Comparison of ENCODE assay signal across 10 cellular contexts in genomic region chr19:40803170-40803856, GRCh38. TPM values are rescaled to one million over a fixed set of nuclear protein-coding genes. Genes with fewer than 3 reads are reported as not detected.
DNase-seq lines count a peak whose midpoint lies in the region; ATAC-seq and TF ChIP-seq lines count a peak whose summit lies in the region.
"Had no signal": no experiment of that assay in that cellular context is flagged by ENCODE, and none has a peak within 500 bp of the region (broad histone marks: within the 10 kb centered on the region; RNA-seq: fewer than 3 reads in every experiment).

No MANE protein-coding gene starts in this region.

- peak overlapping the region; percentile 84 for H3K27ac ChIP-seq in CD4-positive, alpha-beta memory T cell (ENCODE audit: low read depth, low read length)
- H3K27ac ChIP-seq in Panc1 (ENCODE audit: low read length) (peak overlapping the region; percentile 39), ovary (peak overlapping the region; percentile 67 to 71)
- H3K27ac ChIP-seq: SJCRH30 had no signal

- intact Hi-C loops in CD4-positive, alpha-beta memory T cell (cut with micrococcal nuclease): loop anchor here (2.0 kb wide), 1 partner anchor 15 kb away; no protein-coding TSS in a partner anchor
- intact Hi-C loops in Panc1 (cut with micrococcal nuclease; ENCODE audit: unreplicated experiment) (loop anchor here (10.0 kb wide), 1 partner anchor 139 kb away; no protein-coding TSS in a partner anchor), ovary (cut with DNase I) (loop anchor here in 3 of 4 donors (5.0 to 10.0 kb wide), 3 partner anchors 51 to 141 kb away; partner anchors contain the start of genes COQ8B (in 2 of the 3), ITPKC (in 2 of the 3), ACTMAP (in 1 of the 3) and SNRPA (in 1 of the 3))

- peak overlapping the region; percentile 17 to 52 for H3K4me3 ChIP-seq in CD4-positive, alpha-beta memory T cell (ENCODE audit: low read length in 2 of 2)
- H3K4me3 ChIP-seq in Panc1 (ENCODE audit: low read depth in 2 of 2, low read length in 2 of 2) (peak overlapping the region in 1 of 2 experiments; percentile 23; a peak in 1 of 4 replicates), ovary (no peak overlapping the region)
- H3K4me3 ChIP-seq: SJCRH30 had no signal

- no peaks in the 10 kb centered on the region for H3K27me3 ChIP-seq in CD4-positive, alpha-beta memory T cell (ENCODE audit: insufficient read depth, low read length)
- H3K27me3 ChIP-seq in Panc1 (ENCODE audit: control insufficient read depth, insufficient read depth, low read length) (no peaks in the 10 kb centered on the region), ovary (no peaks in the 10 kb centered on the region)
- H3K27me3 ChIP-seq: SJCRH30 had no signal

- 29 to 43% (median 41%) methylated on average over 9 of the region's 9 CpGs for WGBS in ovary, 3 donors

- peaks cover 62 to 90% (median 78%) of the 10 kb centered on the region in 4 donors for H3K4me1 Mint-ChIP-seq in CD4-positive, alpha-beta memory T cell
- peaks cover 77% of the 10 kb centered on the region for H3K4me1 Mint-ChIP-seq in endothelial cell (ENCODE audit: unreplicated experiment)

- in situ Hi-C loops in Panc1 (cut with HindIII; ENCODE audit: low pct_unique_long_range_greater_than_20kb, low sequenced_read_pairs): no loop called here

- TF ChIP-seq CTCF in Panc1 (IDR thresholded peaks at IDR 0.05) (no peak), endothelial cell (IDR thresholded peaks at IDR 0.05; ENCODE audit: unreplicated experiment) (no peak), ovary (IDR thresholded peaks at IDR 0.05) (no peak)

- H3K27ac Mint-ChIP-seq in CD4-positive, alpha-beta memory T cell: peak overlapping the region; percentile 91 to 100 (median 99)
- peak overlapping the region; percentile 85 for H3K27ac Mint-ChIP-seq in endothelial cell (ENCODE audit: unreplicated experiment)

- no peak for ATAC-seq in Panc1
- no peak for ATAC-seq in GM21528 (IDR thresholded peaks at IDR 0.05; ENCODE audit: low FRiP score, unreplicated experiment)

- TF ChIP-seq POLR2A in ovary (IDR thresholded peaks at IDR 0.05): no peak
- TF ChIP-seq POLR2A in erythroblast (IDR thresholded peaks at IDR 0.05; ENCODE audit: low read length): no peak

- no peaks in the 10 kb centered on the region for H3K9me3 Mint-ChIP-seq in CD4-positive, alpha-beta memory T cell
- no peaks in the 10 kb centered on the region for H3K9me3 Mint-ChIP-seq in endothelial cell (ENCODE audit: unreplicated experiment)

- H3K27me3 Mint-ChIP-seq in CD4-positive, alpha-beta memory T cell: no peaks in the 10 kb centered on the region
- peaks cover 17% of the 10 kb centered on the region for H3K27me3 Mint-ChIP-seq in endothelial cell (ENCODE audit: unreplicated experiment)

- peaks cover 22% of the 10 kb centered on the region for H3K36me3 ChIP-seq in CD4-positive, alpha-beta memory T cell (ENCODE audit: insufficient read depth, low read length)
- peaks cover 2% of the 10 kb centered on the region; the same call in 1 of the 2 replicates for H3K36me3 ChIP-seq in Panc1 (ENCODE audit: control insufficient read depth, insufficient read depth, low read length)
- H3K36me3 ChIP-seq in ovary: no peaks in the 10 kb centered on the region

- POLR2A ChIA-PET in CD4-positive, alpha-beta memory T cell (lab: Charles Lee; ENCODE audit: partially characterized antibody): interaction anchor here (0.6 to 15.6 kb wide), 8 partner anchors 16 to 750 kb away, joined by 3 to 369 read pairs (median 6); partner anchors contain the start of genes ACTMAP, COQ8B, ITPKC and MIA
- POLR2A ChIA-PET in Panc1 (lab: Charles Lee): no interaction called here

- CTCF ChIA-PET in CD4-positive, alpha-beta memory T cell (lab: Charles Lee; ENCODE audit: partially characterized antibody): interaction anchor here (1.2 to 3.1 kb wide), 3 partner anchors 16 to 53 kb away, joined by 3 to 20 read pairs (median 3); partner anchors contain the start of gene ACTMAP
- CTCF ChIA-PET in Panc1 (lab: Charles Lee): interaction anchor here (0.5 kb wide), 1 partner anchor 30 kb away, joined by 5 read pairs; no protein-coding TSS in a partner anchor

- TF ChIP-seq EP300 in ovary (IDR thresholded peaks at IDR 0.05): no peak

- H3K9me3 ChIP-seq in CD4-positive, alpha-beta memory T cell (ENCODE audit: control insufficient read depth in 1 of 2, low read length in 2 of 2): no peaks in the 10 kb centered on the region
- H3K9me3 ChIP-seq in Panc1 (ENCODE audit: control insufficient read depth, insufficient read depth, low read depth, low read length) (no peaks in the 10 kb centered on the region), ovary (no peaks in the 10 kb centered on the region)
- H3K9me3 ChIP-seq: SJCRH30 had no signal

- H3K4me3 Mint-ChIP-seq in CD4-positive, alpha-beta memory T cell: peak overlapping the region; percentile 72 to 97 (median 90)
- H3K4me3 Mint-ChIP-seq in endothelial cell (ENCODE audit: unreplicated experiment): peak overlapping the region; percentile 68

- H3K4me1 ChIP-seq in CD4-positive, alpha-beta memory T cell (ENCODE audit: insufficient read depth, low read length): peaks cover 85% of the 10 kb centered on the region
- H3K4me1 ChIP-seq in Panc1 (ENCODE audit: control insufficient read depth, insufficient read depth, low read length): peaks cover 51% of the 10 kb centered on the region
- peaks cover 53% of the 10 kb centered on the region for H3K4me1 ChIP-seq in ovary (ENCODE audit: insufficient read depth)
- H3K4me1 ChIP-seq: SJCRH30 had no signal

- no TSS peak for BruUV-seq in Panc1 (replicated peaks; lab: Mats Ljungman, UMichigan)

- DNase-seq in CD4-positive, alpha-beta memory T cell: no peak
- no peak for DNase-seq in Panc1 (ENCODE audit: low read depth, low spot score)
- no peak for DNase-seq in endothelial cell (ENCODE audit: low spot score)
- DNase-seq in ovary: no peak
- DNase-seq in OCI-M2 (lab: John Stamatoyannopoulos, UW; ENCODE audit: unreplicated experiment): no peak
- DNase-seq in erythroblast (lab: John Stamatoyannopoulos, UW): no peak
- no peak for DNase-seq in putamen (ENCODE audit: low spot score)
- DNase-seq: SJCRH30 had no signal

- H3K36me3 Mint-ChIP-seq in CD4-positive, alpha-beta memory T cell: peaks cover 24 to 65% of the 10 kb centered on the region in 2 donors
- H3K36me3 Mint-ChIP-seq in endothelial cell (ENCODE audit: low read depth, unreplicated experiment): peaks cover 32% of the 10 kb centered on the region

RNA-seq across cellular contexts. Expression of gene EGLN2, which starts 4.3 kb away (rescaled TPM):
- 100 to 1,000 TPM; 203 to 219 TPM for total RNA-seq in CD4-positive, alpha-beta memory T cell
- 100 to 1,000 TPM; 141 to 207 TPM for polyA plus RNA-seq in CD4-positive, alpha-beta memory T cell
- total RNA-seq in Panc1 (2021; ENCODE audit: unreplicated experiment) (115 TPM), endothelial cell (ENCODE audit: unreplicated experiment) (146 TPM), ovary (100 to 1,000 TPM in 4 of 7 donors, 10 to 100 TPM in 3; 61.5 to 121 (median 102) TPM)
- polyA plus RNA-seq in Panc1 (2012; ENCODE audit: insufficient read length): 127 TPM
- polyA plus RNA-seq in ovary: 10 to 100 TPM; 43.6 to 82.7 TPM

RNA-seq across cellular contexts. Expression of gene RAB4B, which starts 25.3 kb away (rescaled TPM):
- total RNA-seq in CD4-positive, alpha-beta memory T cell: 10 to 100 TPM; 53.5 to 55.0 TPM
- polyA plus RNA-seq in CD4-positive, alpha-beta memory T cell: 10 to 100 TPM; 67.3 to 69.8 TPM
- 24.8 TPM for total RNA-seq in Panc1 (2021; ENCODE audit: unreplicated experiment)
- 39.6 TPM for polyA plus RNA-seq in Panc1 (2012; ENCODE audit: insufficient read length)
- total RNA-seq in endothelial cell (ENCODE audit: unreplicated experiment): 29.2 TPM
- total RNA-seq in ovary: 10 to 100 TPM in 6 of 7 donors, 1 to 10 TPM in 1; 9.1 to 32.9 (median 19.3) TPM
- 10 to 100 TPM in 1 of 2 donors, 1 to 10 TPM in 1; 6.5 to 18.9 TPM for polyA plus RNA-seq in ovary

RNA-seq across cellular contexts. Expression of gene MIA, which starts 28.0 kb away (rescaled TPM):
- total RNA-seq in CD4-positive, alpha-beta memory T cell: 10 to 100 TPM; 11.2 to 11.4 TPM
- polyA plus RNA-seq in CD4-positive, alpha-beta memory T cell: not detected
- 2.2 TPM for total RNA-seq in Panc1 (2021; ENCODE audit: unreplicated experiment)
- polyA plus RNA-seq in Panc1 (2012; ENCODE audit: insufficient read length): 1.4 TPM
- total RNA-seq in endothelial cell (ENCODE audit: unreplicated experiment): not detected
- 1 to 10 TPM in 5 of 7 donors, not detected in 2; 1.7 to 3.9 (median 2.6) TPM for total RNA-seq in ovary
- 1 to 10 TPM in 1 of 2 donors, not detected in 1; 1.9 TPM for polyA plus RNA-seq in ovary
- total RNA-seq: dermis microvascular lymphatic vessel endothelial cell, SJCRH30 had no signal

RNA-seq across cellular contexts. Expression of gene CYP2A6, which starts 46.9 kb away (rescaled TPM):
- total RNA-seq in CD4-positive, alpha-beta memory T cell: under 1 TPM in 1 of 2 experiments, not detected in 1; 0.23 TPM
- not detected for polyA plus RNA-seq in CD4-positive, alpha-beta memory T cell
- total RNA-seq in Panc1 (2021; ENCODE audit: unreplicated experiment) (0.41 TPM), endothelial cell (ENCODE audit: unreplicated experiment) (not detected), ovary (1 to 10 TPM in 4 of 7 donors, under 1 TPM in 3; 0.25 to 2.7 (median 1.2) TPM)
- polyA plus RNA-seq in Panc1 (2012; ENCODE audit: insufficient read length): not detected
- polyA plus RNA-seq in ovary: 1 to 10 TPM; 1.2 to 3.4 TPM
- total RNA-seq: dermis microvascular lymphatic vessel endothelial cell, SJCRH30 had no signal

RNA-seq across cellular contexts. Expression of gene SNRPA, which starts 52.3 kb away (rescaled TPM):
- total RNA-seq in CD4-positive, alpha-beta memory T cell: 10 to 100 TPM; 93.3 to 95.7 TPM
- 10 to 100 TPM; 48.8 to 63.9 TPM for polyA plus RNA-seq in CD4-positive, alpha-beta memory T cell
- total RNA-seq in Panc1 (2021; ENCODE audit: unreplicated experiment) (104 TPM), endothelial cell (ENCODE audit: unreplicated experiment) (101 TPM), ovary (10 to 100 TPM; 48.9 to 80.7 (median 72.4) TPM)
- polyA plus RNA-seq in Panc1 (2012; ENCODE audit: insufficient read length): 96.6 TPM
- 10 to 100 TPM; 56.4 to 83.9 TPM for polyA plus RNA-seq in ovary
